Comparison of ENCODE assay signal across 2 cellular contexts in genomic region chr10:102291221-102291905, GRCh38.
TF ChIP-seq lines count a peak whose summit lies in the region.

No MANE protein-coding gene starts in this region.

TF ChIP-seq in liver, 16 proteins besides CTCF, POLR2A, EP300 and RAD21:
- TF ChIP-seq, protein P1, sequence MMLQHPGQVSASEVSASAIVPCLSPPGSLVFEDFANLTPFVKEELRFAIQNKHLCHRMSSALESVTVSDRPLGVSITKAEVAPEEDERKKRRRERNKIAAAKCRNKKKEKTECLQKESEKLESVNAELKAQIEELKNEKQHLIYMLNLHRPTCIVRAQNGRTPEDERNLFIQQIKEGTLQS (IDR thresholded peaks at IDR 0.05) = no peak
- TF ChIP-seq, protein P2, sequence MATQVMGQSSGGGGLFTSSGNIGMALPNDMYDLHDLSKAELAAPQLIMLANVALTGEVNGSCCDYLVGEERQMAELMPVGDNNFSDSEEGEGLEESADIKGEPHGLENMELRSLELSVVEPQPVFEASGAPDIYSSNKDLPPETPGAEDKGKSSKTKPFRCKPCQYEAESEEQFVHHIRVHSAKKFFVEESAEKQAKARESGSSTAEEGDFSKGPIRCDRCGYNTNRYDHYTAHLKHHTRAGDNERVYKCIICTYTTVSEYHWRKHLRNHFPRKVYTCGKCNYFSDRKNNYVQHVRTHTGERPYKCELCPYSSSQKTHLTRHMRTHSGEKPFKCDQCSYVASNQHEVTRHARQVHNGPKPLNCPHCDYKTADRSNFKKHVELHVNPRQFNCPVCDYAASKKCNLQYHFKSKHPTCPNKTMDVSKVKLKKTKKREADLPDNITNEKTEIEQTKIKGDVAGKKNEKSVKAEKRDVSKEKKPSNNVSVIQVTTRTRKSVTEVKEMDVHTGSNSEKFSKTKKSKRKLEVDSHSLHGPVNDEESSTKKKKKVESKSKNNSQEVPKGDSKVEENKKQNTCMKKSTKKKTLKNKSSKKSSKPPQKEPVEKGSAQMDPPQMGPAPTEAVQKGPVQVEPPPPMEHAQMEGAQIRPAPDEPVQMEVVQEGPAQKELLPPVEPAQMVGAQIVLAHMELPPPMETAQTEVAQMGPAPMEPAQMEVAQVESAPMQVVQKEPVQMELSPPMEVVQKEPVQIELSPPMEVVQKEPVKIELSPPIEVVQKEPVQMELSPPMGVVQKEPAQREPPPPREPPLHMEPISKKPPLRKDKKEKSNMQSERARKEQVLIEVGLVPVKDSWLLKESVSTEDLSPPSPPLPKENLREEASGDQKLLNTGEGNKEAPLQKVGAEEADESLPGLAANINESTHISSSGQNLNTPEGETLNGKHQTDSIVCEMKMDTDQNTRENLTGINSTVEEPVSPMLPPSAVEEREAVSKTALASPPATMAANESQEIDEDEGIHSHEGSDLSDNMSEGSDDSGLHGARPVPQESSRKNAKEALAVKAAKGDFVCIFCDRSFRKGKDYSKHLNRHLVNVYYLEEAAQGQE (IDR thresholded peaks at IDR 0.05) = peak; percentile 19
- TF ChIP-seq JUND (IDR thresholded peaks at IDR 0.05) = no peak
- TF ChIP-seq, protein P3, sequence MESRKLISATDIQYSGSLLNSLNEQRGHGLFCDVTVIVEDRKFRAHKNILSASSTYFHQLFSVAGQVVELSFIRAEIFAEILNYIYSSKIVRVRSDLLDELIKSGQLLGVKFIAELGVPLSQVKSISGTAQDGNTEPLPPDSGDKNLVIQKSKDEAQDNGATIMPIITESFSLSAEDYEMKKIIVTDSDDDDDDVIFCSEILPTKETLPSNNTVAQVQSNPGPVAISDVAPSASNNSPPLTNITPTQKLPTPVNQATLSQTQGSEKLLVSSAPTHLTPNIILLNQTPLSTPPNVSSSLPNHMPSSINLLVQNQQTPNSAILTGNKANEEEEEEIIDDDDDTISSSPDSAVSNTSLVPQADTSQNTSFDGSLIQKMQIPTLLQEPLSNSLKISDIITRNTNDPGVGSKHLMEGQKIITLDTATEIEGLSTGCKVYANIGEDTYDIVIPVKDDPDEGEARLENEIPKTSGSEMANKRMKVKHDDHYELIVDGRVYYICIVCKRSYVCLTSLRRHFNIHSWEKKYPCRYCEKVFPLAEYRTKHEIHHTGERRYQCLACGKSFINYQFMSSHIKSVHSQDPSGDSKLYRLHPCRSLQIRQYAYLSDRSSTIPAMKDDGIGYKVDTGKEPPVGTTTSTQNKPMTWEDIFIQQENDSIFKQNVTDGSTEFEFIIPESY (IDR thresholded peaks at IDR 0.05) = no peak
- no peak for TF ChIP-seq HNF4G (IDR thresholded peaks at IDR 0.05)
- no peak for TF ChIP-seq YY1 (IDR thresholded peaks at IDR 0.05)
- no peak for TF ChIP-seq GABPA (IDR thresholded peaks at IDR 0.05 in 1 of 2, conservative IDR thresholded peaks at IDR 0.05 in 1 of 2)
- no peak for TF ChIP-seq TAF1 (conservative IDR thresholded peaks at IDR 0.05)
- TF ChIP-seq HNF4A (conservative IDR thresholded peaks at IDR 0.05) = peak in 1 of 2 donors; percentile 18
- TF ChIP-seq MAX (IDR thresholded peaks at IDR 0.05) = no peak
- no peak for TF ChIP-seq RXRA (IDR thresholded peaks at IDR 0.05)
- no peak for TF ChIP-seq FOXA1 (IDR thresholded peaks at IDR 0.05)
- TF ChIP-seq SP1 (IDR thresholded peaks at IDR 0.05) = no peak
- TF ChIP-seq NR2F2 (IDR thresholded peaks at IDR 0.05) = no peak
- TF ChIP-seq EGR1 (IDR thresholded peaks at IDR 0.05; ENCODE audit: low read depth in 2 of 2) = no peak

TF ChIP-seq in HepG2, 621 proteins besides CTCF, POLR2A, EP300 and RAD21:
- TF ChIP-seq DDIT3 (CRISPR knock-in tag; IDR thresholded peaks at IDR 0.05) (no peak), NRL (CRISPR knock-in tag; IDR thresholded peaks at IDR 0.05; ENCODE audit: borderline replicate concordance) (no peak), ZNF256 (CRISPR knock-in tag; conservative IDR thresholded peaks at IDR 0.05) (no peak), HDAC1 (CRISPR knock-in tag; IDR thresholded peaks at IDR 0.05) (no peak), ZNF530 (CRISPR knock-in tag; IDR thresholded peaks at IDR 0.05; ENCODE audit: low read depth) (no peak), GZF1 (CRISPR knock-in tag; IDR thresholded peaks at IDR 0.05) (no peak), ZC3H13 (CRISPR knock-in tag; IDR thresholded peaks at IDR 0.05) (no peak), HMG20B (CRISPR knock-in tag; conservative IDR thresholded peaks at IDR 0.05) (no peak), ZNF460 (CRISPR knock-in tag; IDR thresholded peaks at IDR 0.05; ENCODE audit: borderline replicate concordance) (no peak), BCL6 (CRISPR knock-in tag; IDR thresholded peaks at IDR 0.05) (no peak), MTA3 (CRISPR knock-in tag; IDR thresholded peaks at IDR 0.05) (no peak)
- TF ChIP-seq, protein P4, sequence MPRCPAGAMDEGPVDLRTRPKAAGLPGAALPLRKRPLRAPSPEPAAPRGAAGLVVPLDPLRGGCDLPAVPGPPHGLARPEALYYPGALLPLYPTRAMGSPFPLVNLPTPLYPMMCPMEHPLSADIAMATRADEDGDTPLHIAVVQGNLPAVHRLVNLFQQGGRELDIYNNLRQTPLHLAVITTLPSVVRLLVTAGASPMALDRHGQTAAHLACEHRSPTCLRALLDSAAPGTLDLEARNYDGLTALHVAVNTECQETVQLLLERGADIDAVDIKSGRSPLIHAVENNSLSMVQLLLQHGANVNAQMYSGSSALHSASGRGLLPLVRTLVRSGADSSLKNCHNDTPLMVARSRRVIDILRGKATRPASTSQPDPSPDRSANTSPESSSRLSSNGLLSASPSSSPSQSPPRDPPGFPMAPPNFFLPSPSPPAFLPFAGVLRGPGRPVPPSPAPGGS (CRISPR knock-in tag; IDR thresholded peaks at IDR 0.05) = no peak
- TF ChIP-seq, protein P5, sequence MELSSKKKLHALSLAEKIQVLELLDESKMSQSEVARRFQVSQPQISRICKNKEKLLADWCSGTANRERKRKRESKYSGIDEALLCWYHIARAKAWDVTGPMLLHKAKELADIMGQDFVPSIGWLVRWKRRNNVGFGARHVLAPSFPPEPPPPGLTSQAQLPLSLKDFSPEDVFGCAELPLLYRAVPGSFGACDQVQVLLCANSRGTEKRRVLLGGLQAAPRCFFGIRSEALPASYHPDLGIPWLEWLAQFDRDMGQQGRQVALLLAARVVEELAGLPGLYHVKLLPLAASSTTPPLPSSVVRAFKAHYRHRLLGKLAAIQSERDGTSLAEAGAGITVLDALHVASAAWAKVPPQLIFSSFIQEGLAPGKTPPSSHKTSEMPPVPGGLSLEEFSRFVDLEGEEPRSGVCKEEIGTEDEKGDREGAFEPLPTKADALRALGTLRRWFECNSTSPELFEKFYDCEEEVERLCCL (CRISPR knock-in tag; IDR thresholded peaks at IDR 0.05; ENCODE audit: borderline replicate concordance) = no peak
- TF ChIP-seq, protein P6, sequence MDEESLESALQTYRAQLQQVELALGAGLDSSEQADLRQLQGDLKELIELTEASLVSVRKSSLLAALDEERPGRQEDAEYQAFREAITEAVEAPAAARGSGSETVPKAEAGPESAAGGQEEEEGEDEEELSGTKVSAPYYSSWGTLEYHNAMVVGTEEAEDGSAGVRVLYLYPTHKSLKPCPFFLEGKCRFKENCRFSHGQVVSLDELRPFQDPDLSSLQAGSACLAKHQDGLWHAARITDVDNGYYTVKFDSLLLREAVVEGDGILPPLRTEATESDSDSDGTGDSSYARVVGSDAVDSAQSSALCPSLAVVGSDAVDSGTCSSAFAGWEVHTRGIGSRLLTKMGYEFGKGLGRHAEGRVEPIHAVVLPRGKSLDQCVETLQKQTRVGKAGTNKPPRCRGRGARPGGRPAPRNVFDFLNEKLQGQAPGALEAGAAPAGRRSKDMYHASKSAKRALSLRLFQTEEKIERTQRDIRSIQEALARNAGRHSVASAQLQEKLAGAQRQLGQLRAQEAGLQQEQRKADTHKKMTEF (CRISPR knock-in tag; IDR thresholded peaks at IDR 0.05) = no peak
